ENCODE assay signal across 1 cellular context in genomic region chr12:27823038-27823437, GRCh38.
TF ChIP-seq lines count a peak whose summit lies in the region.

No MANE protein-coding gene starts in this region.

TF ChIP-seq in HepG2, 621 proteins besides CTCF, POLR2A, EP300 and RAD21:
- TF ChIP-seq ZNF615 (CRISPR knock-in tag; IDR thresholded peaks at IDR 0.05; ENCODE audit: borderline replicate concordance): no peak
